Comparison of ENCODE assay signal across 8 cellular contexts in the genomic region with DNA sequence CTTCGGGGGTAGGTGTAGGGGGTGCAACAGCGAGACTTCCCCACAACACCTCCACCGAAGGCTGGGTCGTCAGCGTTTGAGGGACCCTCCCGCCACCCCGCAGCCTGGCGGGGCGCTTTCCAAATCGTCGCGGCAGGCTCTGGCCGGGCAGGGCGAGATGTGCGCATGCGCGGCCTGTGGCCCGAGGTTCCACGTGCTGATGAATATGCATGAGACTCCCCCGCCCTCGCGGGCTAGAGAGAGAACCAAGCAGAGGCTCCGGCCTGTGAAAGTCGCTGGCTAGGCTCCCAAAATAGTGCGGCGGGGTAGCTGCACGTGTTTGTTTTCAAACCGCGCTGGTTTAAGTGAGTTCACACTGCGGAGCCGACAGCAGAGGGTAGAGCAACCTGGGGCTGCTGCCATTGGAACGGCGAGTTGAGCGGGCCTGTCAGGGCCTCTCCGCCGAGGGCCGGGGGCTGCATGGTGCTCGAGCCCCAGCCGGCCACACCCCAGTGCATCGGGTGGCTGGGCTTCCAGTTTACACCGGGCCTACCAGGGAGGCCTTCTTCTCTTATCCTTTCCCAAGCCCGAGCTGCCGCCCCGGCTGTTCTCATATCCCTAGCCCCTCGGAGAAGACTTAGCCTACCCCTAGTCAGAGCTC. TPM values are rescaled to one million over a fixed set of nuclear protein-coding genes. Genes with fewer than 3 reads are reported as not detected.
DNase-seq lines count a peak whose midpoint lies in the region; ATAC-seq and TF ChIP-seq lines count a peak whose summit lies in the region.

No MANE protein-coding gene starts in this region.

- peak overlapping the region; percentile 51 for H3K4me3 ChIP-seq in osteoblast (ENCODE audit: insufficient read depth, low read length)

- DNase-seq in DMS114 treated with DMSO at 0.1 percent for 48 hours (lab: John Stamatoyannopoulos, UW; ENCODE audit: unreplicated experiment) (peak; percentile 32), NOMO-1 treated with DMSO at 0.1 percent for 48 hours (lab: John Stamatoyannopoulos, UW; ENCODE audit: unreplicated experiment) (peak; percentile 23), fibroblast of the conjunctiva (ENCODE audit: low read depth) (peak; percentile 5), osteoblast (ENCODE audit: insufficient read length, low spot score, missing footprints) (peak; percentile 84), NCI-H128 (lab: John Stamatoyannopoulos, UW; ENCODE audit: unreplicated experiment) (no peak), NCI-H1436 treated with DMSO at 0.1 percent for 48 hours (lab: John Stamatoyannopoulos, UW) (no peak)
- DNase-seq in activated T-cell treated with anti-CD3 and anti-CD28 coated beads, Interleukin-2, amount 50 U/mL, for 72 hours: no peak

- no peaks in the 10 kb centered on the region for H3K4me1 ChIP-seq in osteoblast (ENCODE audit: insufficient read depth, low read length)

- H3K27me3 ChIP-seq in osteoblast (ENCODE audit: insufficient read depth, low read length): peaks cover 95% of the 10 kb centered on the region

- H4K20me1 ChIP-seq in osteoblast (ENCODE audit: insufficient read depth, low read length): no peaks in the 10 kb centered on the region

- peaks cover 3% of the 10 kb centered on the region for H3K9me3 ChIP-seq in osteoblast (ENCODE audit: low read depth, low read length)

- ATAC-seq in activated T-cell treated with anti-CD3 and anti-CD28 coated beads, Interleukin-2, amount 50 U/mL, for 72 hours (replicated peaks in 1 of 2): no peak
- ATAC-seq in stimulated activated memory B cell treated with anti-CD40 and anti-IgM and Interleukin-4, amounts not matched to agents 10 μg/mL and 1 μg/mL and 100 μg/mL, for 72 hours: no peak

- peaks cover 10 to 14% of the 10 kb centered on the region in 2 donors for H3K36me3 Mint-ChIP-seq in activated T-cell treated with anti-CD3 and anti-CD28 coated beads, Interleukin-2, amount 50 U/mL, for 72 hours (ENCODE audit: insufficient read depth in 2 of 2)
- H3K36me3 Mint-ChIP-seq in stimulated activated memory B cell treated with anti-CD40 and anti-IgM and Interleukin-4, amounts not matched to agents 10 μg/mL and 1 μg/mL and 100 μg/mL, for 72 hours: no peaks in the 10 kb centered on the region

- H3K9me3 Mint-ChIP-seq in activated T-cell treated with anti-CD3 and anti-CD28 coated beads, Interleukin-2, amount 50 U/mL, for 72 hours: no peaks in the 10 kb centered on the region
- no peaks in the 10 kb centered on the region for H3K9me3 Mint-ChIP-seq in stimulated activated memory B cell treated with anti-CD40 and anti-IgM and Interleukin-4, amounts not matched to agents 10 μg/mL and 1 μg/mL and 100 μg/mL, for 72 hours

- H2AFZ ChIP-seq in osteoblast (ENCODE audit: low read length): peak overlapping the region; percentile 38

- H3K4me1 Mint-ChIP-seq in activated T-cell treated with anti-CD3 and anti-CD28 coated beads, Interleukin-2, amount 50 U/mL, for 72 hours (ENCODE audit: low read depth): no peaks in the 10 kb centered on the region
- no peaks in the 10 kb centered on the region for H3K4me1 Mint-ChIP-seq in stimulated activated memory B cell treated with anti-CD40 and anti-IgM and Interleukin-4, amounts not matched to agents 10 μg/mL and 1 μg/mL and 100 μg/mL, for 72 hours

- peak overlapping the region; percentile 62 for H3K4me2 ChIP-seq in osteoblast (ENCODE audit: insufficient read depth, low read length)

- H3K27me3 Mint-ChIP-seq in activated T-cell treated with anti-CD3 and anti-CD28 coated beads, Interleukin-2, amount 50 U/mL, for 72 hours (ENCODE audit: low read depth): peaks cover 77% of the 10 kb centered on the region
- peaks cover 77% of the 10 kb centered on the region for H3K27me3 Mint-ChIP-seq in stimulated activated memory B cell treated with anti-CD40 and anti-IgM and Interleukin-4, amounts not matched to agents 10 μg/mL and 1 μg/mL and 100 μg/mL, for 72 hours

- no peak overlapping the region for H3K27ac Mint-ChIP-seq in activated T-cell treated with anti-CD3 and anti-CD28 coated beads, Interleukin-2, amount 50 U/mL, for 72 hours
- no peak overlapping the region for H3K27ac Mint-ChIP-seq in stimulated activated memory B cell treated with anti-CD40 and anti-IgM and Interleukin-4, amounts not matched to agents 10 μg/mL and 1 μg/mL and 100 μg/mL, for 72 hours

- H3K27ac ChIP-seq in osteoblast (ENCODE audit: low read depth, low read length): no peak overlapping the region

- H3K79me2 ChIP-seq in osteoblast (ENCODE audit: insufficient read depth, low read length): no peaks in the 10 kb centered on the region

- TF ChIP-seq CTCF in osteoblast (IDR thresholded peaks at IDR 0.05; ENCODE audit: extremely low read depth, low read depth, low read length): no peak

- no peaks in the 10 kb centered on the region for H3K36me3 ChIP-seq in osteoblast (ENCODE audit: insufficient read depth, low read length)

- H3K4me3 Mint-ChIP-seq in activated T-cell treated with anti-CD3 and anti-CD28 coated beads, Interleukin-2, amount 50 U/mL, for 72 hours: peak overlapping the region in 1 of 2 donors; percentile 31
- H3K4me3 Mint-ChIP-seq in stimulated activated memory B cell treated with anti-CD40 and anti-IgM and Interleukin-4, amounts not matched to agents 10 μg/mL and 1 μg/mL and 100 μg/mL, for 72 hours: no peak overlapping the region

RNA-seq across cellular contexts. Expression of a gene that starts 10.0 kb away (rescaled TPM):
- total RNA-seq in osteoblast: 2.1 and 3.6 TPM in 2 replicates
- total RNA-seq in activated T-cell treated with anti-CD3 and anti-CD28 coated beads, Interleukin-2, amount 50 U/mL, for 72 hours: not detected

RNA-seq across cellular contexts. Expression of a gene that starts 12.8 kb away (rescaled TPM):
- total RNA-seq in osteoblast: 0.29 and 0.72 TPM in 2 replicates
- not detected for total RNA-seq in activated T-cell treated with anti-CD3 and anti-CD28 coated beads, Interleukin-2, amount 50 U/mL, for 72 hours

Comparison
In these comparisons a context has a peak if more than half of its experiments do, and no peak if none do; other contexts are left out.
1. DNase-seq: peak in DMS114 treated with DMSO at 0.1 percent for 48 hours (single experiment), NOMO-1 treated with DMSO at 0.1 percent for 48 hours (single experiment), fibroblast of the conjunctiva (single experiment) and osteoblast (single experiment); none in activated T-cell treated with anti-CD3 and anti-CD28 coated beads, Interleukin-2, amount 50 U/mL, for 72 hours (0 of 2), NCI-H128 (single experiment) and NCI-H1436 treated with DMSO at 0.1 percent for 48 hours (single experiment).